25 cellular contexts compared by ENCODE assay signal in genomic region chr1:77996734-77997133, GRCh38. TPM values are rescaled to one million over a fixed set of nuclear protein-coding genes. Genes with fewer than 3 reads are reported as not detected.
"Had no signal": no experiment of that assay in that cellular context is flagged by ENCODE, and none has a peak within 500 bp of the region (broad histone marks: within the 10 kb centered on the region; RNA-seq: fewer than 3 reads in every experiment).

No MANE protein-coding gene starts in this region.

- DNase-seq: KBM-7, MV-4-11, NCI-H1048, NCI-H1105, NCI-H1417, NCI-H1436 treated with DMSO at 0.1 percent for 48 hours, NCI-H1694, NCI-H187 treated with DMSO at 0.1 percent for 48 hours, NCI-H2029 treated with DMSO at 0.1 percent for 48 hours, NCI-H2171, NCI-H226, NCI-H446, NCI-H510A, NCI-H524 treated with DMSO at 0.1 percent for 48 hours, NCI-H69, NCI-H774, RPMI8226, SHP77 treated with DMSO at 0.1 percent for 48 hours, SJCRH30, SK-N-SH, SW 1271, T-cell had no signal

- H3K27ac Mint-ChIP-seq: IgD-negative memory B cell, T-cell had no signal

- H3K4me3 Mint-ChIP-seq: IgD-negative memory B cell, T-cell had no signal

- H3K4me1 ChIP-seq: SJCRH30 had no signal

- H3K27me3 Mint-ChIP-seq: IgD-negative memory B cell, T-cell had no signal

- H3K27ac ChIP-seq: SJCRH30 had no signal

- H3K9ac ChIP-seq: SK-N-SH had no signal

- H3K27me3 ChIP-seq: SJCRH30 had no signal

- H3K9me3 Mint-ChIP-seq: IgD-negative memory B cell, T-cell had no signal

- H3K4me1 Mint-ChIP-seq: T-cell had no signal

- H3K4me3 ChIP-seq: SJCRH30 had no signal

- ATAC-seq: T-cell had no signal

- H3K9me3 ChIP-seq: SJCRH30, SK-N-SH had no signal

- FAIRE-seq: RCC 7860 had no signal

RNA-seq across cellular contexts. Expression of gene GIPC2, which starts 49.0 kb away (rescaled TPM):
- total RNA-seq: HT1080, SJCRH30 had no signal
- polyA plus RNA-seq: IgD-negative memory B cell had no signal
